18 cellular contexts compared by ENCODE assay signal in the genomic region with DNA sequence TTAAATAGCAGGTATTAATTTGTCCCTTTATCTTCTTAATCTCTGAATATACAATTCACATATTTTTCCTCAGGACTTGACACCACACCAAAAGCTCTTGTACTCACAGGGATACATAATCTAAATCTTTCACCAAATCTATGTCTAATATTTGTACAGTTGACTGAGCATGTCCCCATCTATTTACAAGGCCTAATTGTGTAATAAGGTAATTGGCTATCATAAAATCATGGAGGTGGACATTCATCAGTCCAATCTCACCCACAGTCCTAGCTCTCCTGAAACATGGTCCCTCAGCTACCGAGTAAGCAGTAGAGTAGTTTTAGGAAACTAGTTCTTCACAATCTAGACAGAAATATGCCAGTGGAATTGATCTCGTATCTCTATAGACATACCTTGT. TPM values are rescaled to one million over a fixed set of nuclear protein-coding genes. Genes with fewer than 3 reads are reported as not detected.
DNase-seq lines count a peak whose midpoint lies in the region; ATAC-seq and TF ChIP-seq lines count a peak whose summit lies in the region.
"Had no signal": no experiment of that assay in that cellular context is flagged by ENCODE, and none has a peak within 500 bp of the region (broad histone marks: within the 10 kb centered on the region; RNA-seq: fewer than 3 reads in every experiment).

No MANE protein-coding gene starts in this region.

- no peak for ATAC-seq in RWPE2 (ENCODE audit: low read depth)
- no peak for ATAC-seq in GM21737 (IDR thresholded peaks at IDR 0.05; ENCODE audit: unreplicated experiment)
- ATAC-seq in HG03521 (IDR thresholded peaks at IDR 0.05; ENCODE audit: unreplicated experiment) = no peak
- ATAC-seq: GM12878 had no signal

- H3K9me3 ChIP-seq in RWPE2 (ENCODE audit: severe bottlenecking) = no peaks in the 10 kb centered on the region
- no peaks in the 10 kb centered on the region for H3K9me3 ChIP-seq in liver (ENCODE audit: control insufficient read depth in 4 of 4, low read length in 3 of 4)
- no peaks in the 10 kb centered on the region for H3K9me3 ChIP-seq in Peyer's patch
- H3K9me3 ChIP-seq: BLaER1 had no signal

- H3K9ac ChIP-seq in liver (ENCODE audit: low read depth in 1 of 2, low read length in 2 of 2) = no peak overlapping the region
- H3K9ac ChIP-seq: BLaER1 had no signal

- TF ChIP-seq CTCF in C4-2B (conservative IDR thresholded peaks at IDR 0.05) (no peak), RWPE2 (IDR thresholded peaks at IDR 0.05; ENCODE audit: poor library complexity, severe bottlenecking) (no peak), liver (IDR thresholded peaks at IDR 0.05; ENCODE audit: low read depth, low read length, missing input control) (no peak), Peyer's patch (IDR thresholded peaks at IDR 0.05) (no peak)

- DNase-seq in HuH-7.5 (ENCODE audit: low spot score) (peak; percentile 36), RWPE2 (ENCODE audit: low spot score) (no peak), Peyer's patch (no peak), HK-2 (ENCODE audit: unreplicated experiment) (no peak)
- DNase-seq: AML-193; Calu3; CD4-positive, alpha-beta T cell; DMS 273 treated with DMSO at 0.1 percent for 48 hours; GOT3; H9; KG1 had no signal

- no peak overlapping the region for H3K4me3 ChIP-seq in RWPE2 (ENCODE audit: severe bottlenecking)
- no peak overlapping the region for H3K4me3 ChIP-seq in liver (ENCODE audit: low read depth in 1 of 3, low read length in 3 of 3)
- no peak overlapping the region for H3K4me3 ChIP-seq in Peyer's patch
- H3K4me3 ChIP-seq: BLaER1, GM12878 had no signal

- H3K27ac ChIP-seq in C4-2B (peak overlapping the region; percentile 89; the same call in 1 of the 2 replicates), RWPE2 (ENCODE audit: poor library complexity, severe bottlenecking) (peak overlapping the region; percentile 99), liver (ENCODE audit: low read depth in 1 of 2, low read length in 2 of 2) (no peak overlapping the region), Peyer's patch (no peak overlapping the region)
- H3K27ac ChIP-seq: BLaER1 had no signal

- H3K36me3 ChIP-seq in RWPE2 (ENCODE audit: low read depth) (peaks cover 12% of the 10 kb centered on the region; the same call in 1 of the 2 replicates), liver (ENCODE audit: control insufficient read depth in 4 of 4, insufficient read depth in 3 of 4, low read depth in 1 of 4, low read length in 3 of 4) (no peaks in the 10 kb centered on the region), Peyer's patch (no peaks in the 10 kb centered on the region)
- H3K36me3 ChIP-seq: BLaER1 had no signal

- 57% methylated on average over 2 of the region's 2 CpGs for WGBS in liver

- H3K27me3 ChIP-seq in RWPE2 (ENCODE audit: insufficient read depth, poor library complexity, severe bottlenecking) = no peaks in the 10 kb centered on the region
- H3K27me3 ChIP-seq in liver (ENCODE audit: control insufficient read depth in 4 of 4, insufficient read depth in 4 of 4, low read length in 3 of 4) = no peaks in the 10 kb centered on the region
- no peaks in the 10 kb centered on the region for H3K27me3 ChIP-seq in Peyer's patch
- H3K27me3 ChIP-seq: BLaER1 had no signal

- peak in 1 of 2 donors; percentile 31 for TF ChIP-seq RAD21 in liver (IDR thresholded peaks at IDR 0.05)

- H3K4me1 ChIP-seq in RWPE2 (ENCODE audit: insufficient read depth, poor library complexity, severe bottlenecking) (peaks cover 37% of the 10 kb centered on the region), liver (ENCODE audit: control insufficient read depth in 4 of 4, insufficient read depth in 4 of 4, low read length in 3 of 4) (peaks cover 4 to 29% (median 24%) of the 10 kb centered on the region in 4 donors), Peyer's patch (no peaks in the 10 kb centered on the region)
- H3K4me1 ChIP-seq: BLaER1 had no signal

- no peak for TF ChIP-seq POLR2A in Peyer's patch (IDR thresholded peaks at IDR 0.05)

TF ChIP-seq in liver, 16 proteins besides CTCF, POLR2A, EP300 and RAD21:
- TF ChIP-seq, protein P1, sequence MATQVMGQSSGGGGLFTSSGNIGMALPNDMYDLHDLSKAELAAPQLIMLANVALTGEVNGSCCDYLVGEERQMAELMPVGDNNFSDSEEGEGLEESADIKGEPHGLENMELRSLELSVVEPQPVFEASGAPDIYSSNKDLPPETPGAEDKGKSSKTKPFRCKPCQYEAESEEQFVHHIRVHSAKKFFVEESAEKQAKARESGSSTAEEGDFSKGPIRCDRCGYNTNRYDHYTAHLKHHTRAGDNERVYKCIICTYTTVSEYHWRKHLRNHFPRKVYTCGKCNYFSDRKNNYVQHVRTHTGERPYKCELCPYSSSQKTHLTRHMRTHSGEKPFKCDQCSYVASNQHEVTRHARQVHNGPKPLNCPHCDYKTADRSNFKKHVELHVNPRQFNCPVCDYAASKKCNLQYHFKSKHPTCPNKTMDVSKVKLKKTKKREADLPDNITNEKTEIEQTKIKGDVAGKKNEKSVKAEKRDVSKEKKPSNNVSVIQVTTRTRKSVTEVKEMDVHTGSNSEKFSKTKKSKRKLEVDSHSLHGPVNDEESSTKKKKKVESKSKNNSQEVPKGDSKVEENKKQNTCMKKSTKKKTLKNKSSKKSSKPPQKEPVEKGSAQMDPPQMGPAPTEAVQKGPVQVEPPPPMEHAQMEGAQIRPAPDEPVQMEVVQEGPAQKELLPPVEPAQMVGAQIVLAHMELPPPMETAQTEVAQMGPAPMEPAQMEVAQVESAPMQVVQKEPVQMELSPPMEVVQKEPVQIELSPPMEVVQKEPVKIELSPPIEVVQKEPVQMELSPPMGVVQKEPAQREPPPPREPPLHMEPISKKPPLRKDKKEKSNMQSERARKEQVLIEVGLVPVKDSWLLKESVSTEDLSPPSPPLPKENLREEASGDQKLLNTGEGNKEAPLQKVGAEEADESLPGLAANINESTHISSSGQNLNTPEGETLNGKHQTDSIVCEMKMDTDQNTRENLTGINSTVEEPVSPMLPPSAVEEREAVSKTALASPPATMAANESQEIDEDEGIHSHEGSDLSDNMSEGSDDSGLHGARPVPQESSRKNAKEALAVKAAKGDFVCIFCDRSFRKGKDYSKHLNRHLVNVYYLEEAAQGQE (IDR thresholded peaks at IDR 0.05) = no peak
- TF ChIP-seq HNF4G (IDR thresholded peaks at IDR 0.05) = no peak
- TF ChIP-seq EGR1 (IDR thresholded peaks at IDR 0.05; ENCODE audit: low read depth in 2 of 2) = no peak
- peak; percentile 65 for TF ChIP-seq FOXA2 (IDR thresholded peaks at IDR 0.05)
- TF ChIP-seq, protein P2, sequence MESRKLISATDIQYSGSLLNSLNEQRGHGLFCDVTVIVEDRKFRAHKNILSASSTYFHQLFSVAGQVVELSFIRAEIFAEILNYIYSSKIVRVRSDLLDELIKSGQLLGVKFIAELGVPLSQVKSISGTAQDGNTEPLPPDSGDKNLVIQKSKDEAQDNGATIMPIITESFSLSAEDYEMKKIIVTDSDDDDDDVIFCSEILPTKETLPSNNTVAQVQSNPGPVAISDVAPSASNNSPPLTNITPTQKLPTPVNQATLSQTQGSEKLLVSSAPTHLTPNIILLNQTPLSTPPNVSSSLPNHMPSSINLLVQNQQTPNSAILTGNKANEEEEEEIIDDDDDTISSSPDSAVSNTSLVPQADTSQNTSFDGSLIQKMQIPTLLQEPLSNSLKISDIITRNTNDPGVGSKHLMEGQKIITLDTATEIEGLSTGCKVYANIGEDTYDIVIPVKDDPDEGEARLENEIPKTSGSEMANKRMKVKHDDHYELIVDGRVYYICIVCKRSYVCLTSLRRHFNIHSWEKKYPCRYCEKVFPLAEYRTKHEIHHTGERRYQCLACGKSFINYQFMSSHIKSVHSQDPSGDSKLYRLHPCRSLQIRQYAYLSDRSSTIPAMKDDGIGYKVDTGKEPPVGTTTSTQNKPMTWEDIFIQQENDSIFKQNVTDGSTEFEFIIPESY (IDR thresholded peaks at IDR 0.05) = peak; percentile 11
- peak in 1 of 2 donors; percentile 26 for TF ChIP-seq HNF4A (conservative IDR thresholded peaks at IDR 0.05)
- peak; percentile 13 for TF ChIP-seq FOXA1 (IDR thresholded peaks at IDR 0.05)
- TF ChIP-seq SP1 (IDR thresholded peaks at IDR 0.05) = peak; percentile 7
- TF ChIP-seq, protein P3, sequence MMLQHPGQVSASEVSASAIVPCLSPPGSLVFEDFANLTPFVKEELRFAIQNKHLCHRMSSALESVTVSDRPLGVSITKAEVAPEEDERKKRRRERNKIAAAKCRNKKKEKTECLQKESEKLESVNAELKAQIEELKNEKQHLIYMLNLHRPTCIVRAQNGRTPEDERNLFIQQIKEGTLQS (IDR thresholded peaks at IDR 0.05) = no peak
- TF ChIP-seq, protein P4, sequence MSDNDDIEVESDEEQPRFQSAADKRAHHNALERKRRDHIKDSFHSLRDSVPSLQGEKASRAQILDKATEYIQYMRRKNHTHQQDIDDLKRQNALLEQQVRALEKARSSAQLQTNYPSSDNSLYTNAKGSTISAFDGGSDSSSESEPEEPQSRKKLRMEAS (IDR thresholded peaks at IDR 0.05) = no peak
- no peak for TF ChIP-seq TAF1 (conservative IDR thresholded peaks at IDR 0.05)
- TF ChIP-seq JUND (IDR thresholded peaks at IDR 0.05) = no peak
- TF ChIP-seq GABPA (IDR thresholded peaks at IDR 0.05 in 1 of 2, conservative IDR thresholded peaks at IDR 0.05 in 1 of 2) = no peak
- peak in 1 of 2 donors; percentile 27 for TF ChIP-seq RXRA (IDR thresholded peaks at IDR 0.05)
- TF ChIP-seq YY1 (IDR thresholded peaks at IDR 0.05) = peak; percentile 29
- no peak for TF ChIP-seq NR2F2 (IDR thresholded peaks at IDR 0.05)
TF ChIP-seq in liver: peak in this region for 7.

RNA-seq across cellular contexts. Expression of a gene that starts 30.3 kb away (rescaled TPM):
- total RNA-seq in liver (10 to 100 TPM; 31.8 to 37.0 TPM), Peyer's patch (10 to 100 TPM; 45.5 to 61.1 (median 56.9) TPM)
- polyA plus RNA-seq in liver = 10 to 100 TPM; 22.6 to 23.6 TPM
- total RNA-seq: CD4-positive, alpha-beta T cell had no signal
- polyA plus RNA-seq: IgD-negative memory B cell had no signal

Comparison
In these comparisons a context has a peak if more than half of its experiments do, and no peak if none do; other contexts are left out.
1. H3K27ac ChIP-seq: peak in C4-2B (single experiment) and RWPE2 (single experiment); none in liver (0 of 2) and Peyer's patch (0 of 4).